In genomic region chr2:36597532-36598377, GRCh38 we compare ENCODE assay signal across 1 cellular context.
A peak's percentile ranks its signal among the peaks of the same experiment; 100 is the strongest.
TF ChIP-seq lines count a peak whose summit lies in the region.

TSS of gene FEZ2 (minus strand) at chr2:36598168. CDS start at chr2:36598142, 26 bp downstream.

TF ChIP-seq in HepG2, 621 proteins besides CTCF, POLR2A, EP300 and RAD21 (continued from another document and continues in another):
- no peak for TF ChIP-seq USF2 (IDR thresholded peaks at IDR 0.05; ENCODE audit: low read depth, low read length)
- TF ChIP-seq USF2 (CRISPR knock-in tag; IDR thresholded peaks at IDR 0.05; ENCODE audit: borderline replicate concordance): no peak
- no peak for TF ChIP-seq PCBP1 (IDR thresholded peaks at IDR 0.05; ENCODE audit: borderline replicate concordance, low read depth, low read length)
- no peak for TF ChIP-seq HIC2 (CRISPR knock-in tag; IDR thresholded peaks at IDR 0.05; ENCODE audit: low read depth)
- TF ChIP-seq NFKBIZ (CRISPR knock-in tag; IDR thresholded peaks at IDR 0.05): no peak
- TF ChIP-seq DNMT3B (CRISPR knock-in tag; conservative IDR thresholded peaks at IDR 0.05): no peak
- no peak for TF ChIP-seq DNMT1 (CRISPR knock-in tag; IDR thresholded peaks at IDR 0.05)
- peak; percentile 59 for TF ChIP-seq PHF20 (CRISPR knock-in tag; IDR thresholded peaks at IDR 0.05)
- no peak for TF ChIP-seq HOXD1 (CRISPR knock-in tag; IDR thresholded peaks at IDR 0.05)
- TF ChIP-seq FOXJ3 (CRISPR knock-in tag; IDR thresholded peaks at IDR 0.05; ENCODE audit: borderline replicate concordance): no peak
- no peak for TF ChIP-seq SP140L (CRISPR knock-in tag; IDR thresholded peaks at IDR 0.05; ENCODE audit: borderline replicate concordance)
- TF ChIP-seq ETS1 (CRISPR knock-in tag; IDR thresholded peaks at IDR 0.05): no peak
- peak; percentile 72; the same call in 1 of the 2 replicates for TF ChIP-seq ZNF772 (CRISPR knock-in tag; IDR thresholded peaks at IDR 0.05)
- 0 out of 2 replicates have a peak, but pooled peaks have one; percentile 87 for TF ChIP-seq ZNF572 (CRISPR knock-in tag; IDR thresholded peaks at IDR 0.05)
- peak; percentile 48; the same call in 1 of the 2 replicates for TF ChIP-seq DR1 (CRISPR knock-in tag; IDR thresholded peaks at IDR 0.05)
- TF ChIP-seq THAP9 (CRISPR knock-in tag; IDR thresholded peaks at IDR 0.05; ENCODE audit: borderline replicate concordance): peak; percentile 70; the same call in 1 of the 2 replicates
- TF ChIP-seq ZNF597 (CRISPR knock-in tag; IDR thresholded peaks at IDR 0.05): no peak
- TF ChIP-seq ZFP91 (CRISPR knock-in tag; IDR thresholded peaks at IDR 0.05; ENCODE audit: borderline replicate concordance): peak; percentile 84; the same call in 1 of the 2 replicates
- TF ChIP-seq HBP1 (CRISPR knock-in tag; IDR thresholded peaks at IDR 0.05; ENCODE audit: low read depth): peak; percentile 90; the same call in 1 of the 2 replicates
- TF ChIP-seq NFE2L1 (CRISPR knock-in tag; IDR thresholded peaks at IDR 0.05; ENCODE audit: borderline replicate concordance): no peak
- no peak; the same call in 1 of the 2 replicates for TF ChIP-seq ZNF605 (CRISPR knock-in tag; IDR thresholded peaks at IDR 0.05)
- no peak for TF ChIP-seq ZBTB40 (IDR thresholded peaks at IDR 0.05)
- peak; percentile 24; the same call in 1 of the 2 replicates for TF ChIP-seq ZBTB40 (CRISPR knock-in tag; IDR thresholded peaks at IDR 0.05)
- peak; percentile 18 for TF ChIP-seq SRSF1 (optimal IDR thresholded peaks at IDR 0.05; ENCODE audit: low read depth, low read length)
- TF ChIP-seq CREB1 (IDR thresholded peaks at IDR 0.05): no peak
- no peak for TF ChIP-seq CREB1 (CRISPR knock-in tag; IDR thresholded peaks at IDR 0.05)
- no peak for TF ChIP-seq ZC3H4 (CRISPR knock-in tag; IDR thresholded peaks at IDR 0.05; ENCODE audit: borderline replicate concordance)
- TF ChIP-seq NFE2 (CRISPR knock-in tag; IDR thresholded peaks at IDR 0.05): no peak
- no peak for TF ChIP-seq ZNF800 (CRISPR knock-in tag; IDR thresholded peaks at IDR 0.05)
- peak; percentile 39; the same call in 1 of the 2 replicates for TF ChIP-seq ZBTB38 (CRISPR knock-in tag; IDR thresholded peaks at IDR 0.05)
- peak; percentile 56; the same call in 1 of the 2 replicates for TF ChIP-seq ZNF136 (CRISPR knock-in tag; IDR thresholded peaks at IDR 0.05; ENCODE audit: low read depth)
